10 cellular contexts compared by ENCODE assay signal in genomic region chr7:36474283-36475010, GRCh38.
DNase-seq lines count a peak whose midpoint lies in the region; ATAC-seq and TF ChIP-seq lines count a peak whose summit lies in the region.
"Had no signal": no experiment of that assay in that cellular context is flagged by ENCODE, and none has a peak within 500 bp of the region (broad histone marks: within the 10 kb centered on the region; RNA-seq: fewer than 3 reads in every experiment).

No MANE protein-coding gene starts in this region.

- H3K36me3 Mint-ChIP-seq in activated CD8-positive, alpha-beta T cell treated with anti-CD3 and anti-CD28 coated beads for 36 hours (ENCODE audit: low read depth): no peaks in the 10 kb centered on the region

- peak overlapping the region; percentile 39 for H3K27ac Mint-ChIP-seq in activated CD8-positive, alpha-beta T cell treated with anti-CD3 and anti-CD28 coated beads for 36 hours

- no peak for TF ChIP-seq CTCF in activated CD8-positive, alpha-beta T cell treated with anti-CD3 and anti-CD28 coated beads for 36 hours (IDR thresholded peaks at IDR 0.05)

- CTCF ChIA-PET in activated CD8-positive, alpha-beta T cell treated with anti-CD3 and anti-CD28 coated beads for 36 hours (lab: Charles Lee): interaction anchor here (1.1 to 2.3 kb wide), 4 partner anchors 13 to 724 kb away, joined by 4 to 11 read pairs (median 6); no protein-coding TSS in a partner anchor

- peak; percentile 57 for ATAC-seq in activated CD8-positive, alpha-beta T cell treated with anti-CD3 and anti-CD28 coated beads for 36 hours
- ATAC-seq in GM19463 (IDR thresholded peaks at IDR 0.05; ENCODE audit: unreplicated experiment) (no peak), HG03432 (IDR thresholded peaks at IDR 0.05; ENCODE audit: unreplicated experiment) (no peak), HG03565 (IDR thresholded peaks at IDR 0.05; ENCODE audit: unreplicated experiment) (no peak)

- H3K4me1 Mint-ChIP-seq in activated CD8-positive, alpha-beta T cell treated with anti-CD3 and anti-CD28 coated beads for 36 hours (ENCODE audit: low read depth): peaks cover 20% of the 10 kb centered on the region

- DNase-seq in EH (ENCODE audit: low read depth) (peak; percentile 51), Kasumi-1 (lab: John Stamatoyannopoulos, UW) (peak; percentile 91 to 93), iris pigment epithelial cell (ENCODE audit: low read depth) (peak; percentile 47), cerebellar nuclear complex (lab: John Stamatoyannopoulos, UW) (no peak)
- peak; percentile 10 for DNase-seq in activated CD8-positive, alpha-beta T cell treated with anti-CD3 and anti-CD28 coated beads for 36 hours
- DNase-seq: activated T-cell treated with anti-CD3 and anti-CD28 coated beads, Interleukin-2, amount 50 U/mL, for 4 hours; MM.1S had no signal

- H3K4me3 Mint-ChIP-seq in activated CD8-positive, alpha-beta T cell treated with anti-CD3 and anti-CD28 coated beads for 36 hours: no peak overlapping the region
- H3K4me3 Mint-ChIP-seq: activated T-cell treated with anti-CD3 and anti-CD28 coated beads, Interleukin-2, amount 50 U/mL, for 4 hours had no signal

- POLR2A ChIA-PET in activated CD8-positive, alpha-beta T cell treated with anti-CD3 and anti-CD28 coated beads for 36 hours (lab: Charles Lee): interaction anchor here (0.8 kb wide), 1 partner anchor 27 kb away, joined by 3 read pairs; no protein-coding TSS in a partner anchor

- H3K9me3 Mint-ChIP-seq in activated CD8-positive, alpha-beta T cell treated with anti-CD3 and anti-CD28 coated beads for 36 hours: peaks cover 7% of the 10 kb centered on the region

- intact Hi-C loops in activated CD8-positive, alpha-beta T cell treated with anti-CD3 and anti-CD28 coated beads for 36 hours (cut with micrococcal nuclease): no loop called here

- H3K27me3 Mint-ChIP-seq in activated CD8-positive, alpha-beta T cell treated with anti-CD3 and anti-CD28 coated beads for 36 hours: no peaks in the 10 kb centered on the region

Comparison
In these comparisons a context has a peak if more than half of its experiments do, and no peak if none do; other contexts are left out.
1. DNase-seq: peak in EH (single experiment), Kasumi-1 (2 of 2), activated CD8-positive, alpha-beta T cell treated with anti-CD3 and anti-CD28 coated beads for 36 hours (single experiment) and iris pigment epithelial cell (single experiment); none in cerebellar nuclear complex (0 of 2).